In the genomic region with DNA sequence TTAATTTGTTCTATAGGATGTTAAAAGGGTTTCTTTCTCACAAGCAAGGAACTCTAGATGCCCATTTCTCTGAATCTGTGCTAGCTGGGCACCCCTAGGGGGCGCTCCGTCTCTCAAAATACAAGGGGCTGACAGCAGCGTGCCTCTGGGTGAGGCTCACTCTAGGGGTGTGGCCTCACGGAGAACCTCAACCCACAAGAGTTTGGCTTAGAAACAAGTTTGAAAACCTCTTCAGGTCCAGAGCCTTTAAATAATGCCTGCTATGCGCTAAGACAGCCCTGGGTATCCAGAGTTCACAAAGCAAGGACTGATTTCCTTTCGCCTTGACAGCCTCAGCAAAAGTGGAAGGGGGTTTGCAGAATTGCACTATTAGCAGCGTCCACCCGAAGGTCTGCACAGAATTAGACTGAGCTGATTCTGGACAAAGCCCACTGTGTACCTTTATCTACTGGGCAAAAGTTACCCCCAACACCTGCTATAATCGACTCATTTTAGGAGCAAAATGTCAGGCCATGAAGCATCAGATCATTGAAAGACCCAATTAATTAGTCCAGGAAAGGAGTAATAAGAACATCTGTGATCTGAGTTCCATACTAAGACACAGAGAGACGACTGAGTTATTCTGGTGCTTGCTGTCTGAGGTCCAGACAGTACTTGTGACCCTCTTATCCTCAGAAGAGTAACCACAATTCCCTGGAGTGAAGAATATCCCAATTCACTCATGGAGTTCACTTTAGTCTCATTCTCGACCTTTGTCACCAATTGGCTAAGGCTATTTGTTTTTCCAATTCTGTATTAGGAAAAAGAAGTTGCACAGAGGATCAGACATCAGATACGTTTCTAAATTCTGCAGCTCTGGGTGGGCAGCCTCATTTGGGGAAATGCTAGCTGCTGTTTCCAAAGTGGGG, we compare ENCODE assay signal across 8 cellular contexts. TPM values are rescaled to one million over a fixed set of nuclear protein-coding genes. Genes with fewer than 3 reads are reported as not detected.
A peak's percentile ranks its signal among the peaks of the same experiment; 100 is the strongest.
DNase-seq lines count a peak whose midpoint lies in the region; ATAC-seq, FAIRE-seq and TF ChIP-seq lines count a peak whose summit lies in the region.

No MANE protein-coding gene starts in this region.

- H3K27ac Mint-ChIP-seq in immature natural killer cell: peak overlapping the region in 2 of 6 donors; percentile 12 to 15

- H3K4me3 ChIP-seq in A549 (peak overlapping the region; percentile 35), WERI-Rb-1 (ENCODE audit: low read depth, low read length) (peak overlapping the region; percentile 60), mammary epithelial cell (replicated peaks in 1 of 3; ENCODE audit: insufficient read depth in 1 of 3, low read depth in 2 of 3, low read length in 3 of 3) (peak overlapping the region; percentile 32 to 40 (median 36)), small intestine (ENCODE audit: low read depth in 1 of 2, low read length in 2 of 2) (peak overlapping the region in 1 of 2 donors; percentile 25)

- H3K4me1 Mint-ChIP-seq in immature natural killer cell: peaks cover 14 to 22% of the 10 kb centered on the region in 2 donors

- in situ Hi-C loops in mammary epithelial cell (cut with MboI; ENCODE audit: low sequenced_read_pairs in 2 of 2): loop anchor here (10.0 to 25.0 kb wide), 2 partner anchors 97 to 349 kb away; a partner anchor contains a TSS

- H3K4me3 Mint-ChIP-seq in immature natural killer cell: peak overlapping the region; percentile 74 to 84 (median 79)

- peak overlapping the region; percentile 15 for H3K9ac ChIP-seq in mammary epithelial cell (ENCODE audit: insufficient read depth, low read length)

- peak; percentile 87 for TF ChIP-seq CTCF in A549 (IDR thresholded peaks at IDR 0.05)
- peak; percentile 83 for TF ChIP-seq CTCF in WERI-Rb-1 (IDR thresholded peaks at IDR 0.05; ENCODE audit: low read depth, low read length)
- TF ChIP-seq CTCF in mammary epithelial cell (conservative IDR thresholded peaks at IDR 0.05 in 1 of 2, IDR thresholded peaks at IDR 0.05 in 1 of 2; ENCODE audit: extremely low read depth in 1 of 2, insufficient read depth in 1 of 2, low read depth in 1 of 2, low read length in 2 of 2): peak; percentile 94 to 95

- H3K27me3 Mint-ChIP-seq in immature natural killer cell (ENCODE audit: low read depth in 3 of 3): peaks cover 0 to 36% (median 8%) of the 10 kb centered on the region in 3 donors

- no peak for TF ChIP-seq EP300 in A549 (IDR thresholded peaks at IDR 0.05)

- H2AFZ ChIP-seq in mammary epithelial cell (ENCODE audit: low read depth, low read length): peak overlapping the region; percentile 64

- intact Hi-C loops in mammary epithelial cell (cut with micrococcal nuclease): loop anchor here (1.0 to 10.0 kb wide), 5 partner anchors 93 to 1007 kb away; no protein-coding TSS in a partner anchor

- H3K36me3 Mint-ChIP-seq in immature natural killer cell: no peaks in the 10 kb centered on the region

- no peaks in the 10 kb centered on the region for H3K9me3 Mint-ChIP-seq in immature natural killer cell

- DNase-seq in A549 (ENCODE audit: low read depth in 1 of 2, low spot score in 1 of 2): peak; percentile 58 to 80
- peak; percentile 55 for DNase-seq in NCI-H2171 treated with DMSO at 0.1 percent for 48 hours (lab: John Stamatoyannopoulos, UW)
- peak; percentile 84 for DNase-seq in WERI-Rb-1
- peak; percentile 77 for DNase-seq in mammary epithelial cell
- DNase-seq in immature natural killer cell: peak; percentile 68 to 78 (median 72)
- DNase-seq in small intestine: peak; percentile 89

- H3K79me2 ChIP-seq in mammary epithelial cell (ENCODE audit: insufficient read depth, low read length): no peaks in the 10 kb centered on the region

- no TSS peak for BruUV-seq in mammary epithelial cell (replicated peaks; lab: Mats Ljungman, UMichigan)

- peak; percentile 76 to 79 for TF ChIP-seq RAD21 in A549 (conservative IDR thresholded peaks at IDR 0.05 in 1 of 2, IDR thresholded peaks at IDR 0.05 in 1 of 2)

- dilution Hi-C loops in mammary epithelial cell (cut with HindIII; ENCODE audit: low sequenced_read_pairs): no loop called here

- H3K9me3 ChIP-seq in A549 (no peaks in the 10 kb centered on the region), WERI-Rb-1 (ENCODE audit: severe bottlenecking) (no peaks in the 10 kb centered on the region), mammary epithelial cell (replicated peaks; ENCODE audit: insufficient read depth, low read length) (no peaks in the 10 kb centered on the region), small intestine (ENCODE audit: control insufficient read depth, low read depth) (no peaks in the 10 kb centered on the region)

- POLR2A ChIA-PET in A549 (lab: Yijun Ruan, JAX): no interaction called here

- H3K4me2 ChIP-seq in A549 (peak overlapping the region; percentile 88), mammary epithelial cell (ENCODE audit: insufficient read depth, low read depth, low read length) (peak overlapping the region; percentile 86)

- H3K4me1 ChIP-seq in A549 (peaks cover 8% of the 10 kb centered on the region; the same call in 2 of the 3 replicates), mammary epithelial cell (ENCODE audit: insufficient read depth, low read length) (peaks cover 12% of the 10 kb centered on the region), small intestine (ENCODE audit: control insufficient read depth in 2 of 2, insufficient read depth in 1 of 2, low read depth in 1 of 2, low read length in 1 of 2) (no peaks in the 10 kb centered on the region)

- WGBS in A549 (ENCODE audit: missing lambda C conversion rate): 2% methylated on average over 12 of the region's 12 CpGs
- 14% methylated on average over 12 of the region's 12 CpGs for WGBS in mammary epithelial cell (ENCODE audit: low coverage, missing lambda C conversion rate)
- 1 to 2% (median 1%) methylated on average over 12 of the region's 12 CpGs for WGBS in small intestine, 3 donors

- H3K27ac ChIP-seq in A549 (no peak overlapping the region), WERI-Rb-1 (no peak overlapping the region), mammary epithelial cell (ENCODE audit: insufficient read depth, low read depth, low read length) (no peak overlapping the region), small intestine (ENCODE audit: low read depth in 1 of 2, low read length in 1 of 2) (peak overlapping the region in 1 of 2 donors; percentile 49)

- H3K36me3 ChIP-seq in WERI-Rb-1 (no peaks in the 10 kb centered on the region), mammary epithelial cell (ENCODE audit: insufficient read depth, low read length) (no peaks in the 10 kb centered on the region), small intestine (ENCODE audit: control insufficient read depth in 2 of 2, insufficient read depth in 2 of 2, low read length in 2 of 2) (no peaks in the 10 kb centered on the region)

- no peak for TF ChIP-seq POLR2A in A549 (IDR thresholded peaks at IDR 0.05; ENCODE audit: low read length)

- H3K27me3 ChIP-seq in WERI-Rb-1 (ENCODE audit: insufficient read depth, low read depth, severe bottlenecking) (no peaks in the 10 kb centered on the region), mammary epithelial cell (ENCODE audit: insufficient read depth, low read length) (no peaks in the 10 kb centered on the region), small intestine (ENCODE audit: control insufficient read depth in 2 of 2, insufficient read depth in 2 of 2, low read length in 2 of 2) (no peaks in the 10 kb centered on the region)

- CTCF ChIA-PET in A549 (lab: Yijun Ruan, JAX) (interaction anchor here (0.7 to 3.4 kb wide), 31 partner anchors 9 to 188 kb away, joined by 3 to 26 read pairs (median 4); a partner anchor contains a TSS), mammary epithelial cell (lab: Charles Lee; ENCODE audit: low non-redundant PET) (interaction anchor here (0.5 to 1.1 kb wide), 3 partner anchors 89 to 120 kb away, joined by 5 to 10 read pairs (median 5); no protein-coding TSS in a partner anchor)

- ATAC-seq in A549 (peak; percentile 91 to 98), GM18519 (IDR thresholded peaks at IDR 0.05; ENCODE audit: low FRiP score, unreplicated experiment) (peak; percentile 97), HG03066 (IDR thresholded peaks at IDR 0.05; ENCODE audit: low read depth, unreplicated experiment) (peak; percentile 93)

- no peaks in the 10 kb centered on the region for H4K20me1 ChIP-seq in mammary epithelial cell (ENCODE audit: insufficient read depth, low read length)

- FAIRE-seq in A549 (lab: Jason Lieb, UNC) (no peak), small intestine (lab: Jason Lieb, UNC) (no peak)

TF ChIP-seq in A549, 52 proteins besides CTCF, POLR2A, EP300 and RAD21 (continues in another document):
- no peak for TF ChIP-seq CHD2 (IDR thresholded peaks at IDR 0.05; ENCODE audit: low read length, partially characterized antibody)
- TF ChIP-seq GATA3 (IDR thresholded peaks at IDR 0.05; ENCODE audit: borderline replicate concordance): no peak
- no peak for TF ChIP-seq HOXA7 (CRISPR knock-in tag; IDR thresholded peaks at IDR 0.05)

RNA-seq across cellular contexts. Expression of a gene that starts 0.6 kb away (rescaled TPM):
- polyA plus RNA-seq in A549 (2011; rRNA removed): 0.03 TPM in 1 of 2 replicates, not detected in the other
- polyA plus RNA-seq in A549 (2012; cell fraction: cytosol; rRNA removed): not detected in 2 replicates
- not detected in 2 replicates for polyA plus RNA-seq in A549 (2012; cell fraction: nucleus; rRNA removed)
- not detected in 3 replicates for polyA plus RNA-seq in A549 (2017; fragmentation: RNase III; extraction: RNeasy Plus Mini Kit Qiagen cat#74134 plus additional on column Dnase treatment)
- polyA minus RNA-seq in A549 (2011; rRNA and poly(A)+ RNA removed): not detected in 2 replicates
- 1 to 10 TPM; 1.7 to 2.0 TPM for total RNA-seq in mammary epithelial cell
- polyA plus RNA-seq in mammary epithelial cell: 1.1 TPM
- polyA minus RNA-seq in mammary epithelial cell: 1.1 TPM
- polyA plus RNA-seq in immature natural killer cell: 1 to 10 TPM in 2 of 3 donors, not detected in 1; 1.3 to 2.2 TPM
- 1 to 10 TPM in 2 of 3 donors, under 1 TPM in 1; 0.22 to 2.5 (median 1.4) TPM for polyA plus RNA-seq in small intestine

RNA-seq across cellular contexts. Expression of a gene that starts 37.4 kb away (rescaled TPM):
- 6.9 and 11.3 TPM in 2 replicates for polyA plus RNA-seq in A549 (2011; rRNA removed)
- 3.1 and 3.3 TPM in 2 replicates for polyA plus RNA-seq in A549 (2012; cell fraction: cytosol; rRNA removed)
- 2.2 and 3.8 TPM in 2 replicates for polyA plus RNA-seq in A549 (2012; cell fraction: nucleus; rRNA removed)
- 5.6 to 6.7 TPM (median 6.2 TPM) in 3 replicates for polyA plus RNA-seq in A549 (2017; fragmentation: RNase III; extraction: RNeasy Plus Mini Kit Qiagen cat#74134 plus additional on column Dnase treatment)
- 2.5 and 6.0 TPM in 2 replicates for polyA minus RNA-seq in A549 (2011; rRNA and poly(A)+ RNA removed)
- 10 to 100 TPM; 11.7 TPM for total RNA-seq in mammary epithelial cell
- 7.3 TPM for polyA plus RNA-seq in mammary epithelial cell
- 4.1 TPM for polyA minus RNA-seq in mammary epithelial cell
- polyA plus RNA-seq in immature natural killer cell: 10 to 100 TPM; 29.5 to 33.7 (median 31.4) TPM
- 10 to 100 TPM in 2 of 3 donors, 1 to 10 TPM in 1; 9.4 to 13.5 (median 11.9) TPM for polyA plus RNA-seq in small intestine
